In genomic region chr21:5035587-5035986, GRCh38 we compare ENCODE assay signal across 3 cellular contexts.
DNase-seq lines count a peak whose midpoint lies in the region; ATAC-seq, FAIRE-seq and TF ChIP-seq lines count a peak whose summit lies in the region.
"Not testable (repeated sequence)": the region's sequence is repeated elsewhere in the genome, so short reads cannot be mapped to it uniquely, and the experiment has no call there.

No MANE protein-coding gene starts in this region.

- not testable (repeated sequence) for H3K4me3 ChIP-seq in kidney (ENCODE audit: low read length in 2 of 2); psoas muscle

- TF ChIP-seq CTCF in kidney (IDR thresholded peaks at IDR 0.05; ENCODE audit: borderline replicate concordance, extremely low read depth, insufficient read depth); psoas muscle (IDR thresholded peaks at IDR 0.05): not testable (repeated sequence)

- H3K9ac ChIP-seq in kidney (ENCODE audit: low read length in 2 of 2), result not testable (repeated sequence)

- not testable (repeated sequence) for H3K27ac Mint-ChIP-seq in activated CD4-positive, alpha-beta T cell treated with anti-CD3 and anti-CD28 coated beads, Interleukin-2, amount 10 ng/mL, durations not matched to agents 24 days and 14 days

- not testable (repeated sequence) for H3K27me3 ChIP-seq in psoas muscle (ENCODE audit: insufficient read depth in 3 of 3, low read length in 2 of 3)

- whole genome bisulfite sequencing in psoas muscle, 3 donors, result 59% methylated on average over 5 of the region's 9 CpGs; no CpG with 5 or more reads in 2 of the 3 donors

- H3K4me3 Mint-ChIP-seq in activated CD4-positive, alpha-beta T cell treated with anti-CD3 and anti-CD28 coated beads, Interleukin-2, amount 10 ng/mL, durations not matched to agents 24 days and 14 days, result not testable (repeated sequence)

- H3K36me3 ChIP-seq in kidney (ENCODE audit: control insufficient read depth in 1 of 2, insufficient read depth in 2 of 2, low read length in 2 of 2); psoas muscle (ENCODE audit: insufficient read depth in 1 of 2, low read depth in 1 of 2): not testable (repeated sequence)

- intact Hi-C loops in activated CD4-positive, alpha-beta T cell treated with anti-CD3 and anti-CD28 coated beads, Interleukin-2, amount 10 ng/mL, durations not matched to agents 24 days and 14 days (cut with micrococcal nuclease); kidney (cut with DNase I); psoas muscle (cut with DNase I): not testable (repeated sequence)

- not testable (repeated sequence) for H3K9me3 Mint-ChIP-seq in activated CD4-positive, alpha-beta T cell treated with anti-CD3 and anti-CD28 coated beads, Interleukin-2, amount 10 ng/mL, durations not matched to agents 24 days and 14 days

- H3K4me1 ChIP-seq in kidney (ENCODE audit: control insufficient read depth in 1 of 2, insufficient read depth in 1 of 2, low read depth in 1 of 2, low read length in 2 of 2); psoas muscle: not testable (repeated sequence)

- DNase-seq in activated CD4-positive, alpha-beta T cell treated with anti-CD3 and anti-CD28 coated beads, Interleukin-2, amount 10 ng/mL, durations not matched to agents 24 days and 14 days, result peak; percentile 25
- peak; percentile 4 for DNase-seq in kidney
- not testable (repeated sequence) for DNase-seq in psoas muscle

- H3K36me3 Mint-ChIP-seq in activated CD4-positive, alpha-beta T cell treated with anti-CD3 and anti-CD28 coated beads, Interleukin-2, amount 10 ng/mL, durations not matched to agents 24 days and 14 days (ENCODE audit: low read depth), result not testable (repeated sequence)

- ATAC-seq in psoas muscle, result peak in 3 of 4 donors; percentile 65 to 79 (median 70)

- H3K27ac ChIP-seq in kidney (ENCODE audit: low read depth in 2 of 2, low read length in 2 of 2); psoas muscle: not testable (repeated sequence)

- FAIRE-seq in kidney (lab: Jason Lieb, UNC), result not testable (repeated sequence)

- H3K9me3 ChIP-seq in kidney (ENCODE audit: control insufficient read depth in 1 of 2, low read length in 2 of 2); psoas muscle: not testable (repeated sequence)

- not testable (repeated sequence) for H3K4me1 Mint-ChIP-seq in activated CD4-positive, alpha-beta T cell treated with anti-CD3 and anti-CD28 coated beads, Interleukin-2, amount 10 ng/mL, durations not matched to agents 24 days and 14 days

- not testable (repeated sequence) for H3K27me3 Mint-ChIP-seq in activated CD4-positive, alpha-beta T cell treated with anti-CD3 and anti-CD28 coated beads, Interleukin-2, amount 10 ng/mL, durations not matched to agents 24 days and 14 days
